In the genomic region with DNA sequence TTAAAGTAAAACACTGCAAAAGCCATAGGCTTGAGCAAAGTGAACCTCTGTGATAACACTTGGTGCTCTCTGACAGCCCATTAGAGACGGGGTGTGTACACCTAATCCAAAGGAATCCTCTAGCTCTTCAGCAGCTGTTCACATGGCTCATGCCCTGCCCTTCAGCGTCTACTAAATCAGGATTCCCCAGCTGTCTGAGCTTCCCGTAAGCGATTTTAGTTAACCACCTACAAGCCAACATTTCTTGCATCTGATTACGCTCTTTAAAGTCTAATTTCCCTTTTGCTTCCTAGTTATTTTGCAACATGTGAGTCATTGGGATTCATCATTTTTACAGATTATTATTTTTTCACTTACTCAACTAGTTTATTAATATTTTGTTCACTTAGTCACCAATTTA, we compare ENCODE assay signal across 15 cellular contexts. TPM values are rescaled to one million over a fixed set of nuclear protein-coding genes. Genes with fewer than 3 reads are reported as not detected.
DNase-seq lines count a peak whose midpoint lies in the region; ATAC-seq and TF ChIP-seq lines count a peak whose summit lies in the region.
"Had no signal": no experiment of that assay in that cellular context is flagged by ENCODE, and none has a peak within 500 bp of the region (broad histone marks: within the 10 kb centered on the region; RNA-seq: fewer than 3 reads in every experiment).

No MANE protein-coding gene starts in this region.

- H3K27ac ChIP-seq in esophagus muscularis mucosa (replicated peaks in 1 of 4) (peak overlapping the region; percentile 43 to 82 (median 66)), lower lobe of right lung (no peak overlapping the region), stomach smooth muscle (ENCODE audit: low read length) (no peak overlapping the region)

- H3K9me3 ChIP-seq in esophagus muscularis mucosa (no peaks in the 10 kb centered on the region), lower lobe of right lung (no peaks in the 10 kb centered on the region), stomach smooth muscle (ENCODE audit: control insufficient read depth in 2 of 2, low read length in 2 of 2) (no peaks in the 10 kb centered on the region)
- H3K9me3 ChIP-seq: BE2C had no signal

- peaks cover 0 to 4% (median 0%) of the 10 kb centered on the region in 4 donors for H3K4me1 ChIP-seq in esophagus muscularis mucosa
- H3K4me1 ChIP-seq in lower lobe of right lung: no peaks in the 10 kb centered on the region
- H3K4me1 ChIP-seq in stomach smooth muscle (ENCODE audit: control insufficient read depth, insufficient read depth, low read length): no peaks in the 10 kb centered on the region
- H3K4me1 ChIP-seq: BE2C had no signal

- peak in 1 of 2 donors; percentile 61 for ATAC-seq in lower lobe of right lung
- no peak for ATAC-seq in GM18873 (IDR thresholded peaks at IDR 0.05; ENCODE audit: low FRiP score, unreplicated experiment)
- ATAC-seq in GM19397 (IDR thresholded peaks at IDR 0.05; ENCODE audit: unreplicated experiment): no peak
- ATAC-seq: activated CD4-positive, alpha-beta T cell treated with anti-CD3 and anti-CD28 coated beads for 36 hours had no signal

- peak overlapping the region in 1 of 2 donors; percentile 46 for H3K9ac ChIP-seq in stomach smooth muscle (ENCODE audit: low read length in 2 of 2)

- intact Hi-C loops in esophagus muscularis mucosa (cut with DNase I): no loop called here
- intact Hi-C loops in lower lobe of right lung (cut with DNase I): no loop called here

- peak; percentile 82 for DNase-seq in NCI-H82 treated with DMSO at 0.1 percent for 48 hours (lab: John Stamatoyannopoulos, UW; ENCODE audit: unreplicated experiment)
- DNase-seq in esophagus muscularis mucosa (ENCODE audit: extremely low spot score): no peak
- DNase-seq in lower lobe of right lung: no peak
- DNase-seq in RKO (ENCODE audit: low spot score): no peak
- DNase-seq in DMS153 (lab: John Stamatoyannopoulos, UW): no peak
- DNase-seq: activated CD4-positive, alpha-beta T cell treated with anti-CD3 and anti-CD28 coated beads for 36 hours; activated naive CD4-positive, alpha-beta T cell treated with anti-CD3 and anti-CD28 coated beads, Interleukin-2, amount 50 U/mL, for 16 hours; BE2C; DMS79; midbrain; NCI-H187 treated with DMSO at 0.1 percent for 48 hours; NCI-H69 had no signal

- H3K36me3 ChIP-seq in esophagus muscularis mucosa (no peaks in the 10 kb centered on the region), lower lobe of right lung (no peaks in the 10 kb centered on the region), stomach smooth muscle (ENCODE audit: control insufficient read depth in 2 of 2, insufficient read depth in 2 of 2, low read length in 2 of 2) (no peaks in the 10 kb centered on the region)
- H3K36me3 ChIP-seq: BE2C had no signal

- no peaks in the 10 kb centered on the region for H3K27me3 ChIP-seq in esophagus muscularis mucosa
- no peaks in the 10 kb centered on the region for H3K27me3 ChIP-seq in lower lobe of right lung (ENCODE audit: low read depth)
- H3K27me3 ChIP-seq in stomach smooth muscle (ENCODE audit: control insufficient read depth in 1 of 2, insufficient read depth in 2 of 2, low read length in 2 of 2): no peaks in the 10 kb centered on the region
- H3K27me3 ChIP-seq: BE2C had no signal

- no peak for TF ChIP-seq POLR2A in esophagus muscularis mucosa (IDR thresholded peaks at IDR 0.05; ENCODE audit: low read depth)

- no peak for TF ChIP-seq CTCF in esophagus muscularis mucosa (IDR thresholded peaks at IDR 0.05)
- no peak for TF ChIP-seq CTCF in lower lobe of right lung (IDR thresholded peaks at IDR 0.05)

- TF ChIP-seq EP300 in esophagus muscularis mucosa (IDR thresholded peaks at IDR 0.05): no peak

- peak overlapping the region; percentile 27 to 56 (median 51) for H3K4me3 ChIP-seq in esophagus muscularis mucosa
- H3K4me3 ChIP-seq in lower lobe of right lung: peak overlapping the region; percentile 23
- H3K4me3 ChIP-seq in stomach smooth muscle (ENCODE audit: low read length in 2 of 2): peak overlapping the region; percentile 45 to 56

- WGBS in esophagus muscularis mucosa: 45% methylated on average over 5 of the region's 5 CpGs

RNA-seq across cellular contexts. Expression of gene DMD, which starts 6.5 kb away (rescaled TPM):
- total RNA-seq in esophagus muscularis mucosa (100 to 1,000 TPM; 127 to 210 (median 188) TPM), lower lobe of right lung (29.4 TPM)

Comparison
In these comparisons a context has a peak if more than half of its experiments do, and no peak if none do; other contexts are left out.
1. H3K27ac ChIP-seq: peak in esophagus muscularis mucosa (4 of 4); none in lower lobe of right lung (single experiment) and stomach smooth muscle (single experiment).
2. Peak in every context shown above with its lines, with median percentiles within 50 percentile points of each other: H3K4me3 ChIP-seq.